Comparison of ENCODE assay signal across 31 cellular contexts in genomic region chr16:29986231-29986630, GRCh38. TPM values are rescaled to one million over a fixed set of nuclear protein-coding genes. Genes with fewer than 3 reads are reported as not detected.
"Had no signal": no experiment of that assay in that cellular context is flagged by ENCODE, and none has a peak within 500 bp of the region (broad histone marks: within the 10 kb centered on the region; RNA-seq: fewer than 3 reads in every experiment).

No MANE protein-coding gene starts in this region.

- H3K79me2 ChIP-seq: hepatocyte had no signal

- ATAC-seq: gastrocnemius medialis; natural killer cell; right lobe of liver; stimulated activated naive CD8-positive, alpha-beta T cell treated with anti-CD3 and anti-CD28 coated beads, Interleukin-15, amount 100 ng/mL, for 72 hours; T-helper 17 cell had no signal

- H2AFZ ChIP-seq: hepatocyte had no signal

- H3K27ac ChIP-seq: adrenal gland, ascending aorta, cardiac muscle cell, coronary artery, dorsolateral prefrontal cortex, gastrocnemius medialis, hepatocyte, right lobe of liver, uterus had no signal

- H3K27me3 ChIP-seq: adrenal gland, ascending aorta, cardiac muscle cell, dorsolateral prefrontal cortex, gastrocnemius medialis, hepatocyte, right lobe of liver, uterus had no signal

- H3K27ac Mint-ChIP-seq: activated CD4-positive, alpha-beta T cell treated with anti-CD3 and anti-CD28 coated beads, Interleukin-2, amount 10 ng/mL, durations not matched to agents 24 days and 14 days; activated naive CD8-positive, alpha-beta T cell treated with anti-CD3 and anti-CD28 coated beads for 36 hours; activated T-cell treated with anti-CD3 and anti-CD28 coated beads, Interleukin-2, amount 50 U/mL, for 24 hours; brain; T-helper 17 cell; type B pancreatic cell had no signal

- H3K9me3 Mint-ChIP-seq: activated CD4-positive, alpha-beta memory T cell treated with anti-CD3 and anti-CD28 coated beads for 36 hours; activated CD4-positive, alpha-beta T cell treated with anti-CD3 and anti-CD28 coated beads, Interleukin-2, amount 10 ng/mL, durations not matched to agents 24 days and 14 days; activated naive CD8-positive, alpha-beta T cell treated with anti-CD3 and anti-CD28 coated beads for 36 hours; activated T-cell treated with anti-CD3 and anti-CD28 coated beads, Interleukin-2, amount 50 U/mL, for 24 hours; brain; natural killer cell; stimulated activated naive CD8-positive, alpha-beta T cell treated with anti-CD3 and anti-CD28 coated beads, Interleukin-15, amount 100 ng/mL, for 72 hours; type B pancreatic cell had no signal

- H3K9me3 ChIP-seq: adrenal gland, ascending aorta, gastrocnemius medialis, right lobe of liver, uterus had no signal

- DNase-seq: activated CD4-positive, alpha-beta memory T cell treated with anti-CD3 and anti-CD28 coated beads for 36 hours; activated CD4-positive, alpha-beta T cell treated with anti-CD3 and anti-CD28 coated beads, Interleukin-2, amount 10 ng/mL, durations not matched to agents 24 days and 14 days; activated CD4-positive, CD25-positive, alpha-beta regulatory T cell treated with anti-CD3 and anti-CD28 coated beads, Interleukin-2, amount 50 U/mL, for 72 hours; activated CD8-positive, alpha-beta memory T cell treated with anti-CD3 and anti-CD28 coated beads, Interleukin-2, amount 50 U/mL, for 48 hours; activated gamma-delta T cell treated with Interleukin-2 at 50 U/mL for 16 hours; activated naive CD8-positive, alpha-beta T cell treated with anti-CD3 and anti-CD28 coated beads for 36 hours; activated T-cell treated with anti-CD3 and anti-CD28 coated beads, Interleukin-2, amount 50 U/mL, for 24 hours; adrenal gland; cerebellar nuclear complex; dorsolateral prefrontal cortex; effector memory CD4-positive, alpha-beta T cell; erythroblast; gastrocnemius medialis; glutamatergic neuron; mesenchymal stem cell; natural killer cell; stimulated activated CD4-positive, alpha-beta T cell treated with anti-CD3 and anti-CD28 coated beads, Interleukin-12 subunit alpha, Interleukin-12 subunit beta, amount 100 ng/mL, for 4 hours; stimulated activated CD4-positive, alpha-beta T cell treated with anti-CD3 and anti-CD28 coated beads, Interleukin-4, amount 100 ng/mL, for 1 hour; stimulated activated naive CD8-positive, alpha-beta T cell treated with anti-CD3 and anti-CD28 coated beads, Interleukin-15, amount 100 ng/mL, for 72 hours; substantia nigra; T-helper 17 cell; T1000; uterus had no signal

- H3K4me1 ChIP-seq: adrenal gland, ascending aorta, right lobe of liver, uterus had no signal

- H3K36me3 ChIP-seq: uterus had no signal

- H3K36me3 Mint-ChIP-seq: natural killer cell had no signal

- H3K4me2 ChIP-seq: hepatocyte had no signal

- H3K4me3 ChIP-seq: adrenal gland, ascending aorta, cardiac muscle cell, coronary artery, dorsolateral prefrontal cortex, gastrocnemius medialis, hepatocyte, right lobe of liver, uterus had no signal

RNA-seq across cellular contexts. Expression of gene DOC2A, which starts 24.6 kb away (rescaled TPM):
- total RNA-seq: ascending aorta, gastrocnemius medialis, mononuclear cell, natural killer cell had no signal
